8 cellular contexts compared by ENCODE assay signal in genomic region chr12:92593734-92594402, GRCh38.
DNase-seq lines count a peak whose midpoint lies in the region; ATAC-seq, FAIRE-seq and TF ChIP-seq lines count a peak whose summit lies in the region.

No MANE protein-coding gene starts in this region.

- WGBS in testis, 2 donors, result 77 to 78% methylated on average over 8 of the region's 8 CpGs

- no peak overlapping the region for H3K27ac ChIP-seq in testis

- no peaks in the 10 kb centered on the region for H3K27me3 ChIP-seq in testis

- intact Hi-C loops in natural killer cell (cut with micrococcal nuclease) (loop anchor here (1.0 to 5.0 kb wide), 6 partner anchors 24 to 717 kb away; partner anchors contain the start of genes BTG1 and EEA1), testis (cut with DNase I; ENCODE audit: low total_unique reads) (no loop called here)

- no peaks in the 10 kb centered on the region for H3K36me3 ChIP-seq in testis (ENCODE audit: low read depth, missing control alignments)

- no peak overlapping the region for H3K4me3 ChIP-seq in testis

- H3K9me3 ChIP-seq in testis, result no peaks in the 10 kb centered on the region

- H3K4me3 Mint-ChIP-seq in chondrocyte (ENCODE audit: unreplicated experiment) (no peak overlapping the region), natural killer cell (peak overlapping the region; percentile 83)

- H3K27ac Mint-ChIP-seq in chondrocyte (ENCODE audit: unreplicated experiment) (peak overlapping the region; percentile 80), natural killer cell (peak overlapping the region; percentile 91 to 98)

- no peaks in the 10 kb centered on the region for H3K36me3 Mint-ChIP-seq in chondrocyte (ENCODE audit: low read depth)
- peaks cover under 1% of the 10 kb centered on the region for H3K36me3 Mint-ChIP-seq in natural killer cell

- H3K27me3 Mint-ChIP-seq in chondrocyte (ENCODE audit: low read depth), result no peaks in the 10 kb centered on the region
- no peaks in the 10 kb centered on the region for H3K27me3 Mint-ChIP-seq in natural killer cell (ENCODE audit: low read depth in 2 of 2)

- ATAC-seq in GM21423 (IDR thresholded peaks at IDR 0.05; ENCODE audit: unreplicated experiment) (peak; percentile 99), natural killer cell (peak; percentile 86 to 97 (median 91))

- no peaks in the 10 kb centered on the region for H3K9me3 Mint-ChIP-seq in chondrocyte (ENCODE audit: low read depth)
- H3K9me3 Mint-ChIP-seq in natural killer cell, result no peaks in the 10 kb centered on the region

- no peak for TF ChIP-seq CTCF in chondrocyte (IDR thresholded peaks at IDR 0.05)
- TF ChIP-seq CTCF in natural killer cell (IDR thresholded peaks at IDR 0.05), result no peak
- TF ChIP-seq CTCF in testis (IDR thresholded peaks at IDR 0.05), result no peak

- peak; percentile 60 for FAIRE-seq in HTR-8/SVneo (lab: Jason Lieb, UNC)

- DNase-seq in CD1c-positive myeloid dendritic cell (ENCODE audit: extremely low spot score) (peak; percentile 89), HTR-8/SVneo (ENCODE audit: insufficient read length, low spot score) (peak; percentile 59), chondrocyte (ENCODE audit: low spot score) (no peak), natural killer cell (peak; percentile 70), testis (peak; percentile 41), NCI-H82 (lab: John Stamatoyannopoulos, UW) (no peak)
- DNase-seq in activated CD4-positive, CD25-positive, alpha-beta regulatory T cell treated with anti-CD3 and anti-CD28 coated beads, Interleukin-2, amount 50 U/mL, for 72 hours, result peak; percentile 61

- TF ChIP-seq POLR2A in testis (IDR thresholded peaks at IDR 0.05), result no peak

- H3K4me1 Mint-ChIP-seq in chondrocyte (ENCODE audit: low read depth) (peaks cover 20% of the 10 kb centered on the region), natural killer cell (peaks cover 33 to 49% of the 10 kb centered on the region in 2 donors)

- no peaks in the 10 kb centered on the region for H3K4me1 ChIP-seq in testis

Comparison
In these comparisons a context has a peak if more than half of its experiments do, and no peak if none do; other contexts are left out.
1. DNase-seq: peak in CD1c-positive myeloid dendritic cell (single experiment), HTR-8/SVneo (single experiment), activated CD4-positive, CD25-positive, alpha-beta regulatory T cell treated with anti-CD3 and anti-CD28 coated beads, Interleukin-2, amount 50 U/mL, for 72 hours (single experiment), natural killer cell (single experiment) and testis (single experiment); none in chondrocyte (single experiment) and NCI-H82 (single experiment).